Comparison of ENCODE assay signal across 1 cellular context in the genomic region with DNA sequence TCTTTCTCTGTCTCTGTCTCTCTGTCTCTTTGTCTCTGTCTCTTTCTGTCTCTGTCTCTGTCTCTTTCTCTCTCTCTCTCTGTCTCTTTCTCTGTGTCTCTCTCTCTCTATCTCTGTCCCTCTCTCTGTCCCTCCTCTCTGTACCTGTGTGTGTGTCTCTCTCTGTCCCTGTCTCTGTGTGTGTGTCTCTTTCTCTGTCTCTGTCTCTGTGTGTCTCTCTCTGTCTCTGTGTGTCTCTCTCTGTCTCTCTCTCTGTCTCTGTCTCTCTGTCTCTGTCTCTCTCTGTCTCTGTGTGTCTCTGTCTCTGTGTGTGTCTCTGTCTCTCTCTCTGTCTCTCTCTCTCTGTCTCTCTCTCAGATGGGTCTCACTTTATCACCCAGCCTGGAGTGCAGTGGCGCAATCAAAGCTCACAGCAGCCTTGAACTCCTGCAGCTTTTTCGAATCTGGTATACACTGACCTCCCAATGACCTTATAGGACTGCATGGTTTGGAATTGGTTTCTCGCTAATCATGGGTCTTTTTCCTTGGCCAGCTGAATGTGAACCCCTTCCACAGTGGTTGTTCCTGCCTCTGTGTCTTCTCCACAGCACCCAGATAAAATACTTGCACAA.
TF ChIP-seq lines count a peak whose summit lies in the region.

No MANE protein-coding gene starts in this region.

TF ChIP-seq in GM23338, 12 proteins besides CTCF, POLR2A, EP300 and RAD21 (continued from another document):
- TF ChIP-seq EZH2 (IDR thresholded peaks at IDR 0.05; ENCODE audit: low read depth, unreplicated experiment) (no peak), ZNF114 (CRISPR knock-in tag; IDR thresholded peaks at IDR 0.05) (no peak), NANOG (IDR thresholded peaks at IDR 0.05; ENCODE audit: borderline replicate concordance) (no peak)
